In genomic region chr1:39990428-39990827, GRCh38 we compare ENCODE assay signal across 14 cellular contexts.
"Had no signal": no experiment of that assay in that cellular context is flagged by ENCODE, and none has a peak within 500 bp of the region (broad histone marks: within the 10 kb centered on the region; RNA-seq: fewer than 3 reads in every experiment).

No MANE protein-coding gene starts in this region.

- H3K27me3 Mint-ChIP-seq: activated CD4-positive, alpha-beta T cell treated with anti-CD3 and anti-CD28 coated beads, Interleukin-2, amount 10 ng/mL, durations not matched to agents 7 days and 5 days; activated naive CD4-positive, alpha-beta T cell treated with anti-CD3 and anti-CD28 coated beads, Interleukin-2, amount 50 U/mL, for 24 hours; dendritic cell treated with granulocyte-macrophage colony-stimulating factor and Interleukin-4, amounts not matched to agents 40 ng/mL and 50 ng/mL, for 4 days; effector memory CD8-positive, alpha-beta T cell; naive B cell had no signal

- ATAC-seq: effector memory CD8-positive, alpha-beta T cell; left cardiac atrium had no signal

- H3K36me3 Mint-ChIP-seq: activated naive CD4-positive, alpha-beta T cell treated with anti-CD3 and anti-CD28 coated beads, Interleukin-2, amount 50 U/mL, for 24 hours; naive B cell had no signal

- H3K36me3 ChIP-seq: lower lobe of right lung, neutrophil had no signal

- H3K4me1 Mint-ChIP-seq: activated CD4-positive, alpha-beta T cell treated with anti-CD3 and anti-CD28 coated beads, Interleukin-2, amount 10 ng/mL, durations not matched to agents 7 days and 5 days; activated naive CD4-positive, alpha-beta T cell treated with anti-CD3 and anti-CD28 coated beads, Interleukin-2, amount 50 U/mL, for 24 hours had no signal

- H3K27me3 ChIP-seq: neutrophil had no signal

- H3K27ac Mint-ChIP-seq: activated CD4-positive, alpha-beta T cell treated with anti-CD3 and anti-CD28 coated beads, Interleukin-2, amount 10 ng/mL, durations not matched to agents 7 days and 5 days; activated naive CD4-positive, alpha-beta T cell treated with anti-CD3 and anti-CD28 coated beads, Interleukin-2, amount 50 U/mL, for 24 hours; dendritic cell treated with granulocyte-macrophage colony-stimulating factor and Interleukin-4, amounts not matched to agents 40 ng/mL and 50 ng/mL, for 4 days; effector memory CD8-positive, alpha-beta T cell had no signal

- H3K9me3 ChIP-seq: lower lobe of right lung, neutrophil had no signal

- DNase-seq: activated CD4-positive, alpha-beta T cell treated with anti-CD3 and anti-CD28 coated beads, Interleukin-2, amount 10 ng/mL, durations not matched to agents 7 days and 5 days; activated CD4-positive, CD25-positive, alpha-beta regulatory T cell; effector memory CD8-positive, alpha-beta T cell; glutamatergic neuron; immature natural killer cell; left cardiac atrium; lower lobe of right lung; midbrain; naive B cell; posterior cingulate gyrus; stimulated activated naive CD4-positive, alpha-beta T cell treated with Interleukin-2 at 50 U/mL for 16 hours had no signal

- H3K9me3 Mint-ChIP-seq: activated CD4-positive, alpha-beta T cell treated with anti-CD3 and anti-CD28 coated beads, Interleukin-2, amount 10 ng/mL, durations not matched to agents 7 days and 5 days; activated naive CD4-positive, alpha-beta T cell treated with anti-CD3 and anti-CD28 coated beads, Interleukin-2, amount 50 U/mL, for 24 hours; dendritic cell treated with granulocyte-macrophage colony-stimulating factor and Interleukin-4, amounts not matched to agents 40 ng/mL and 50 ng/mL, for 4 days; effector memory CD8-positive, alpha-beta T cell; naive B cell had no signal

- H3K4me3 Mint-ChIP-seq: activated CD4-positive, alpha-beta T cell treated with anti-CD3 and anti-CD28 coated beads, Interleukin-2, amount 10 ng/mL, durations not matched to agents 7 days and 5 days; activated naive CD4-positive, alpha-beta T cell treated with anti-CD3 and anti-CD28 coated beads, Interleukin-2, amount 50 U/mL, for 24 hours; dendritic cell treated with granulocyte-macrophage colony-stimulating factor and Interleukin-4, amounts not matched to agents 40 ng/mL and 50 ng/mL, for 4 days; effector memory CD8-positive, alpha-beta T cell; immature natural killer cell; naive B cell had no signal

- H3K4me1 ChIP-seq: lower lobe of right lung had no signal

- H3K27ac ChIP-seq: lower lobe of right lung, neutrophil had no signal

- H3K4me3 ChIP-seq: lower lobe of right lung had no signal
